ENCODE assay signal across 8 cellular contexts in the genomic region with DNA sequence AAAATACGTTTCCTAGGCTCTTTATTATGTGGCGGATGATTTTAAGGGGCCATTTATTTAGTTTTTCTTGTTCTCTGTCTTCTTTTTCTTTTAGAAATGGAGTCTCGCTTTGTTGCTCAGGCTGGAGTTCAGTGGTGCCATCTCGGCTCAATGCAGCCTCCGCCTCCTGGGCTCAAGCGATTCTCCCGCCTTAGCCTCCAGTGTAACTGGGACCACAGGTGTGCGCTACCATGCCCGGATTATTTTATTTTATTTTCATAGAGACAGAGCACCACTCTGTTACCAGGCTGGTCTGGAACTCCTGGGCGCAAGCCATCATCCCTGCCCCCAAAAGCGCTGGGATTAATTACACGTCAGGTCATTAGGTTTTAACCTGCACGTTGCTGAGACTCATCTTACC. TPM values are rescaled to one million over a fixed set of nuclear protein-coding genes. Genes with fewer than 3 reads are reported as not detected.
DNase-seq lines count a peak whose midpoint lies in the region; ATAC-seq and TF ChIP-seq lines count a peak whose summit lies in the region.

No MANE protein-coding gene starts in this region.

- H3F3A ChIP-seq in MM.1S (ENCODE audit: insufficient read depth, low read length): no peaks in the 10 kb centered on the region

- no peaks in the 10 kb centered on the region for H3K9me3 Mint-ChIP-seq in stimulated activated naive CD8-positive, alpha-beta T cell treated with anti-CD3 and anti-CD28 coated beads, Interleukin-15, Interleukin-2, amounts not matched to agents 100 ng/mL and 50 ng/mL, for 24 hours

- no peak for DNase-seq in stimulated activated naive CD8-positive, alpha-beta T cell treated with anti-CD3 and anti-CD28 coated beads, Interleukin-15, Interleukin-2, amounts not matched to agents 100 U/mL and 50 U/mL, for 24 hours
- DNase-seq in brain microvascular endothelial cell (no peak), MM.1S (no peak), hepatic stellate cell (ENCODE audit: low spot score) (no peak)
- DNase-seq in stimulated activated naive CD4-positive, alpha-beta T cell (lab: John Stamatoyannopoulos, UW): no peak

- no peaks in the 10 kb centered on the region for H3K9me3 ChIP-seq in mesodermal cell (ENCODE audit: control insufficient read depth, low read length)
- H3K9me3 ChIP-seq in MM.1S (replicated peaks; ENCODE audit: insufficient read depth, low read length): no peaks in the 10 kb centered on the region

- H3K4me3 Mint-ChIP-seq in stimulated activated naive CD8-positive, alpha-beta T cell treated with anti-CD3 and anti-CD28 coated beads, Interleukin-15, Interleukin-2, amounts not matched to agents 100 ng/mL and 50 ng/mL, for 24 hours: peak overlapping the region; percentile 93

- no peaks in the 10 kb centered on the region for H3K9me2 ChIP-seq in MM.1S (replicated peaks; ENCODE audit: insufficient read depth, low read length)

- H3K4me3 ChIP-seq in brain microvascular endothelial cell (ENCODE audit: low read depth, low read length) (peak overlapping the region; percentile 80), mesodermal cell (ENCODE audit: extremely low read depth, insufficient read depth, low read length, poor library complexity, severe bottlenecking) (peak overlapping the region; percentile 79), MM.1S (ENCODE audit: low read length) (no peak overlapping the region)

- H3K9ac ChIP-seq in MM.1S (ENCODE audit: low read length): no peak overlapping the region

- peaks cover 15% of the 10 kb centered on the region for H3K27me3 Mint-ChIP-seq in stimulated activated naive CD8-positive, alpha-beta T cell treated with anti-CD3 and anti-CD28 coated beads, Interleukin-15, Interleukin-2, amounts not matched to agents 100 ng/mL and 50 ng/mL, for 24 hours

- no peak overlapping the region for H2AFZ ChIP-seq in MM.1S (ENCODE audit: low read length)

- peak overlapping the region; percentile 92 for H3K27ac Mint-ChIP-seq in stimulated activated naive CD8-positive, alpha-beta T cell treated with anti-CD3 and anti-CD28 coated beads, Interleukin-15, Interleukin-2, amounts not matched to agents 100 ng/mL and 50 ng/mL, for 24 hours

- no peak for ATAC-seq in stimulated activated naive CD8-positive, alpha-beta T cell treated with anti-CD3 and anti-CD28 coated beads, Interleukin-15, Interleukin-2, amounts not matched to agents 100 U/mL and 50 U/mL, for 24 hours
- ATAC-seq in GM21825 (IDR thresholded peaks at IDR 0.05; ENCODE audit: unreplicated experiment): no peak

- no peak for TF ChIP-seq CTCF in brain microvascular endothelial cell (IDR thresholded peaks at IDR 0.05; ENCODE audit: low read depth, low read length, missing control alignments)
- TF ChIP-seq CTCF in MM.1S (IDR thresholded peaks at IDR 0.05; ENCODE audit: low read length): no peak

- peaks cover 31% of the 10 kb centered on the region for H3K79me2 ChIP-seq in MM.1S (ENCODE audit: low read length)

- peaks cover 2% of the 10 kb centered on the region for H3K36me3 ChIP-seq in brain microvascular endothelial cell (replicated peaks)
- H3K36me3 ChIP-seq in mesodermal cell (ENCODE audit: control insufficient read depth, insufficient read depth, low read length): peaks cover 16% of the 10 kb centered on the region
- no peaks in the 10 kb centered on the region for H3K36me3 ChIP-seq in MM.1S (replicated peaks; ENCODE audit: insufficient read depth, low read length)

- H3K27me3 ChIP-seq in brain microvascular endothelial cell (replicated peaks): no peaks in the 10 kb centered on the region
- H3K27me3 ChIP-seq in MM.1S (replicated peaks; ENCODE audit: insufficient read depth, low read length): no peaks in the 10 kb centered on the region

- H3K4me2 ChIP-seq in MM.1S (ENCODE audit: low read depth, low read length): no peak overlapping the region

- WGBS in mesodermal cell (ENCODE audit: insufficient coverage in 2 of 2), 2 experiments: 55 to 58% methylated on average over 11 of the region's 13 CpGs

- H3K27ac ChIP-seq in brain microvascular endothelial cell: peak overlapping the region; percentile 99
- peak overlapping the region; percentile 97 for H3K27ac ChIP-seq in mesodermal cell (ENCODE audit: low read depth, low read length, severe bottlenecking)
- H3K27ac ChIP-seq in MM.1S (ENCODE audit: low read length): no peak overlapping the region

- no peaks in the 10 kb centered on the region for H4K20me1 ChIP-seq in MM.1S (ENCODE audit: insufficient read depth, low read length)

- H3K36me3 Mint-ChIP-seq in stimulated activated naive CD8-positive, alpha-beta T cell treated with anti-CD3 and anti-CD28 coated beads, Interleukin-15, Interleukin-2, amounts not matched to agents 100 ng/mL and 50 ng/mL, for 24 hours (ENCODE audit: low read depth): peaks cover 25% of the 10 kb centered on the region

- in situ Hi-C loops in brain microvascular endothelial cell (cut with HindIII; ENCODE audit: low pct_ligation_motif_present, low sequenced_read_pairs): no loop called here

- H3K4me1 Mint-ChIP-seq in stimulated activated naive CD8-positive, alpha-beta T cell treated with anti-CD3 and anti-CD28 coated beads, Interleukin-15, Interleukin-2, amounts not matched to agents 100 ng/mL and 50 ng/mL, for 24 hours (ENCODE audit: low read depth): peaks cover 27% of the 10 kb centered on the region

- peaks cover 6% of the 10 kb centered on the region for H3K4me1 ChIP-seq in mesodermal cell (ENCODE audit: control insufficient read depth, insufficient read depth, low read length, poor library complexity, severe bottlenecking)
- H3K4me1 ChIP-seq in MM.1S (ENCODE audit: low read length): no peaks in the 10 kb centered on the region

RNA-seq across cellular contexts. Expression of gene MTHFD1L, which starts 1.6 kb away (rescaled TPM):
- 62.4 TPM for polyA plus RNA-seq in mesodermal cell (2013, experiment 1 of 2)
- polyA plus RNA-seq in mesodermal cell (2013, experiment 2 of 2): 60.0 TPM
